17 cellular contexts compared by ENCODE assay signal in genomic region chr18:40917096-40917495, GRCh38.
A peak's percentile ranks its signal among the peaks of the same experiment; 100 is the strongest.
DNase-seq lines count a peak whose midpoint lies in the region; ATAC-seq and TF ChIP-seq lines count a peak whose summit lies in the region.
"Had no signal": no experiment of that assay in that cellular context is flagged by ENCODE, and none has a peak within 500 bp of the region (broad histone marks: within the 10 kb centered on the region; RNA-seq: fewer than 3 reads in every experiment).

No MANE protein-coding gene starts in this region.

- intact Hi-C loops in mammary epithelial cell (cut with micrococcal nuclease): no loop called here

- H3K4me1 Mint-ChIP-seq in activated CD8-positive, alpha-beta T cell treated with anti-CD3 and anti-CD28 coated beads, Interleukin-2, amount 10 ng/mL, durations not matched to agents 7 days and 5 days (ENCODE audit: low read depth): no peaks in the 10 kb centered on the region

- in situ Hi-C loops in mammary epithelial cell (cut with MboI; ENCODE audit: low sequenced_read_pairs in 2 of 2) (no loop called here), KBM-7 (cut with MboI; ENCODE audit: low pct_unique_long_range_greater_than_20kb, low sequenced_read_pairs) (no loop called here)

- DNase-seq in HS-5 (ENCODE audit: low read depth) (peak; percentile 8), mammary epithelial cell (peak; percentile 37), foreskin fibroblast (peak; percentile 27 to 39), HPDE6-E6E7 (ENCODE audit: extremely low spot score) (no peak), KBM-7 (no peak)
- no peak for DNase-seq in activated CD8-positive, alpha-beta T cell treated with anti-CD3 and anti-CD28 coated beads, Interleukin-2, amount 10 ng/mL, durations not matched to agents 7 days and 5 days
- DNase-seq: DMS153, H7, Kasumi-1, NCI-H1930, NCI-H2171 treated with DMSO at 0.1 percent for 48 hours, NCI-H510A, NCI-H82, Peyer's patch, SHP77 had no signal

- no peaks in the 10 kb centered on the region for H4K20me1 ChIP-seq in mammary epithelial cell (ENCODE audit: insufficient read depth, low read length)
- H4K20me1 ChIP-seq: BLaER1 treated with 17β-estradiol and CSF1 and Interleukin-3, amounts not matched to agents 10 nM and 100 nM had no signal

- no peak overlapping the region for H3K4me2 ChIP-seq in mammary epithelial cell (ENCODE audit: insufficient read depth, low read depth, low read length)
- H3K4me2 ChIP-seq: BLaER1 treated with 17β-estradiol and CSF1 and Interleukin-3, amounts not matched to agents 10 nM and 100 nM had no signal

- POLR2A ChIA-PET in activated CD8-positive, alpha-beta T cell treated with anti-CD3 and anti-CD28 coated beads, Interleukin-2, amount 10 ng/mL, durations not matched to agents 7 days and 5 days (lab: Charles Lee): no interaction called here

- no peak for TF ChIP-seq CTCF in mammary epithelial cell (conservative IDR thresholded peaks at IDR 0.05 in 1 of 2, IDR thresholded peaks at IDR 0.05 in 1 of 2; ENCODE audit: extremely low read depth in 1 of 2, insufficient read depth in 1 of 2, low read depth in 1 of 2, low read length in 2 of 2)
- no peak for TF ChIP-seq CTCF in foreskin fibroblast (IDR thresholded peaks at IDR 0.05; ENCODE audit: low read depth, low read length)

- CTCF ChIA-PET in mammary epithelial cell (lab: Charles Lee; ENCODE audit: low non-redundant PET): no interaction called here
- CTCF ChIA-PET in activated CD8-positive, alpha-beta T cell treated with anti-CD3 and anti-CD28 coated beads, Interleukin-2, amount 10 ng/mL, durations not matched to agents 7 days and 5 days (lab: Charles Lee): no interaction called here

- no peaks in the 10 kb centered on the region for H3K36me3 Mint-ChIP-seq in activated CD8-positive, alpha-beta T cell treated with anti-CD3 and anti-CD28 coated beads, Interleukin-2, amount 10 ng/mL, durations not matched to agents 7 days and 5 days (ENCODE audit: low read depth)

- no peaks in the 10 kb centered on the region for H3K27me3 Mint-ChIP-seq in activated CD8-positive, alpha-beta T cell treated with anti-CD3 and anti-CD28 coated beads, Interleukin-2, amount 10 ng/mL, durations not matched to agents 7 days and 5 days (ENCODE audit: low read depth)

- H3K4me1 ChIP-seq in mammary epithelial cell (ENCODE audit: insufficient read depth, low read length): peaks cover 4% of the 10 kb centered on the region
- H3K4me1 ChIP-seq: BLaER1 treated with 17β-estradiol and CSF1 and Interleukin-3, amounts not matched to agents 10 nM and 100 nM; Peyer's patch had no signal

- BruUV-seq in mammary epithelial cell (replicated peaks; lab: Mats Ljungman, UMichigan): no TSS peak

- dilution Hi-C loops in mammary epithelial cell (cut with HindIII; ENCODE audit: low sequenced_read_pairs): no loop called here

- no peaks in the 10 kb centered on the region for H3K79me2 ChIP-seq in mammary epithelial cell (ENCODE audit: insufficient read depth, low read length)

- H2AFZ ChIP-seq in mammary epithelial cell (ENCODE audit: low read depth, low read length): peak overlapping the region; percentile 38

- no peak overlapping the region for H3K27ac Mint-ChIP-seq in activated CD8-positive, alpha-beta T cell treated with anti-CD3 and anti-CD28 coated beads, Interleukin-2, amount 10 ng/mL, durations not matched to agents 7 days and 5 days

- H3K9me3 ChIP-seq in mammary epithelial cell (replicated peaks; ENCODE audit: insufficient read depth, low read length): no peaks in the 10 kb centered on the region
- H3K9me3 ChIP-seq: BLaER1 treated with 17β-estradiol and CSF1 and Interleukin-3, amounts not matched to agents 10 nM and 100 nM; Peyer's patch had no signal

- ATAC-seq in HG03378 (IDR thresholded peaks at IDR 0.05; ENCODE audit: unreplicated experiment): no peak
- no peak for ATAC-seq in activated CD8-positive, alpha-beta T cell treated with anti-CD3 and anti-CD28 coated beads, Interleukin-2, amount 10 ng/mL, durations not matched to agents 7 days and 5 days

- H3K4me3 ChIP-seq in mammary epithelial cell (replicated peaks in 1 of 3; ENCODE audit: insufficient read depth in 1 of 3, low read depth in 2 of 3, low read length in 3 of 3) (no peak overlapping the region), foreskin fibroblast (ENCODE audit: low read depth in 1 of 2, low read length in 2 of 2) (no peak overlapping the region)
- H3K4me3 ChIP-seq: BLaER1 treated with 17β-estradiol and CSF1 and Interleukin-3, amounts not matched to agents 10 nM and 100 nM; Peyer's patch had no signal

- no peak overlapping the region for H3K4me3 Mint-ChIP-seq in activated CD8-positive, alpha-beta T cell treated with anti-CD3 and anti-CD28 coated beads, Interleukin-2, amount 10 ng/mL, durations not matched to agents 7 days and 5 days

- H3K9me3 Mint-ChIP-seq in activated CD8-positive, alpha-beta T cell treated with anti-CD3 and anti-CD28 coated beads, Interleukin-2, amount 10 ng/mL, durations not matched to agents 7 days and 5 days (ENCODE audit: insufficient read depth): peaks cover 19% of the 10 kb centered on the region

- H3K27me3 ChIP-seq in mammary epithelial cell (ENCODE audit: insufficient read depth, low read length): no peaks in the 10 kb centered on the region
- H3K27me3 ChIP-seq: BLaER1 treated with 17β-estradiol and CSF1 and Interleukin-3, amounts not matched to agents 10 nM and 100 nM; Peyer's patch had no signal

- H3K9ac ChIP-seq in mammary epithelial cell (ENCODE audit: insufficient read depth, low read length): no peak overlapping the region
- H3K9ac ChIP-seq: BLaER1 treated with 17β-estradiol and CSF1 and Interleukin-3, amounts not matched to agents 10 nM and 100 nM had no signal

- no peaks in the 10 kb centered on the region for H3K36me3 ChIP-seq in mammary epithelial cell (ENCODE audit: insufficient read depth, low read length)
- H3K36me3 ChIP-seq: BLaER1 treated with 17β-estradiol and CSF1 and Interleukin-3, amounts not matched to agents 10 nM and 100 nM; Peyer's patch had no signal

- H3K27ac ChIP-seq in mammary epithelial cell (ENCODE audit: insufficient read depth, low read depth, low read length): no peak overlapping the region
- H3K27ac ChIP-seq: BLaER1 treated with 17β-estradiol and CSF1 and Interleukin-3, amounts not matched to agents 10 nM and 100 nM; Peyer's patch had no signal

Comparison
In these comparisons a context has a peak if more than half of its experiments do, and no peak if none do; other contexts are left out.
1. DNase-seq: peak in HS-5 (single experiment), mammary epithelial cell (single experiment) and foreskin fibroblast (2 of 2); none in HPDE6-E6E7 (single experiment), KBM-7 (single experiment) and activated CD8-positive, alpha-beta T cell treated with anti-CD3 and anti-CD28 coated beads, Interleukin-2, amount 10 ng/mL, durations not matched to agents 7 days and 5 days (single experiment).